In the genomic region with DNA sequence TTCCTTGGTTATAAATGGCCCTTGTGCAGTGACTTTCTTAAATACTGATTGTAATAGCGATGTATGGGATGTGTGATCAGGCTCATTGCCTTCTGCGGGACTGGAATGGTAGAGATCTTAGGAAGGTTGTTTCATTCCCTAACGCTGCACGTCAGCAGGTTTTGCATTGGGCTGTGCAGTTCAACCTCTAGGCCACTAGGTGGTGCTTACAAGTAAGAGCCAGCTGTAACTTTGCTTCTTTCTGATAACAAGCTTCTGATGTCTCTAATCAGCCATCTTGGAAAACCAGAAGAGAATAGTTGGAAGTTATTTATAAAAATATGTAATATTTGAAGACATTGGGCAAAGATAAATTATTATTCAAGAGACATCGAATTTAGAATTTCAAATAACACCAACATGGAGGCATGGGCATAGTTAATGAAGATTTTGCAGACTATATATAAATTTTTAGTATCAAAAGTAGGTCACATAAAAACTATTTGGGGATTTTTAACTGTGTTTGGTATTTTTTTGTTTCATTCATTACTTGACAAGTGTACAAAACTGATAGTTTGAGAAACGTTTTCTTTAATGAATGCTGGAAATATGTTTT, we compare ENCODE assay signal across 8 cellular contexts.
A peak's percentile ranks its signal among the peaks of the same experiment; 100 is the strongest.
DNase-seq lines count a peak whose midpoint lies in the region; ATAC-seq, FAIRE-seq and TF ChIP-seq lines count a peak whose summit lies in the region.

No MANE protein-coding gene starts in this region.

- H4K20me1 ChIP-seq in GM12878 (ENCODE audit: control insufficient read depth, insufficient read depth) (no peaks in the 10 kb centered on the region), HepG2 (ENCODE audit: insufficient read depth, low read length) (no peaks in the 10 kb centered on the region)

- no peaks in the 10 kb centered on the region for H3K27me3 ChIP-seq in GM12878 (replicated peaks in 1 of 2; ENCODE audit: control insufficient read depth in 2 of 2, insufficient read depth in 2 of 2, low read length in 1 of 2)
- H3K27me3 ChIP-seq in HepG2 (ENCODE audit: control insufficient read depth in 1 of 2, insufficient read depth in 2 of 2, low read length in 2 of 2) = no peaks in the 10 kb centered on the region
- no peaks in the 10 kb centered on the region for H3K27me3 ChIP-seq in ovary

- H3K4me3 ChIP-seq in GM12875 (ENCODE audit: low read depth, low read length) = no peak overlapping the region
- no peak overlapping the region for H3K4me3 ChIP-seq in GM12878
- no peak overlapping the region for H3K4me3 ChIP-seq in HepG2 (replicated peaks in 1 of 3; ENCODE audit: insufficient read depth in 1 of 3, low read depth in 2 of 3, low read length in 3 of 3)
- H3K4me3 ChIP-seq in ovary = no peak overlapping the region

- H3K9me3 ChIP-seq in GM12878 (replicated peaks; ENCODE audit: control insufficient read depth, insufficient read depth, low read length) (no peaks in the 10 kb centered on the region), HepG2 (ENCODE audit: low read length) (peaks cover 38% of the 10 kb centered on the region), ovary (no peaks in the 10 kb centered on the region)

- SMC1A ChIA-PET in GM12878 (lab: Charles Lee; ENCODE audit: uncharacterized antibody, unreplicated experiment) = interaction anchor here (0.7 to 1.0 kb wide), 2 partner anchors 42 to 354 kb away, joined by 3 read pairs; no protein-coding TSS in a partner anchor

- TF ChIP-seq EP300 in GM12878 (IDR thresholded peaks at IDR 0.05; ENCODE audit: borderline replicate concordance in 1 of 2, control insufficient read depth in 1 of 2, low read depth in 2 of 2, low read length in 2 of 2) (no peak), HepG2 (IDR thresholded peaks at IDR 0.05; ENCODE audit: low read depth in 2 of 2, low read length in 2 of 2) (no peak), HepG2 (CRISPR knock-in tag; IDR thresholded peaks at IDR 0.05; ENCODE audit: borderline replicate concordance) (no peak), ovary (IDR thresholded peaks at IDR 0.05) (no peak)

- DNase-seq in AG08395 (ENCODE audit: low spot score) (peak; percentile 2), NCI-H226 (peak; percentile 39), GM12878 (ENCODE audit: low read depth, low spot score) (no peak), HepG2 (ENCODE audit: low spot score) (peak; percentile 23), posterior vena cava (ENCODE audit: low spot score) (no peak), ovary (no peak)

- ATAC-seq in HG02885 (IDR thresholded peaks at IDR 0.05; ENCODE audit: poor library complexity, unreplicated experiment) (peak; percentile 100), GM12878 (peak; percentile 91), HepG2 (peak; percentile 83)

- RAD21 ChIA-PET in GM12878 (lab: Charles Lee; ENCODE audit: unreplicated experiment) = interaction anchor here (1.0 kb wide), 1 partner anchor 323 kb away, joined by 3 read pairs; no protein-coding TSS in a partner anchor

- H3K36me3 ChIP-seq in GM12878 (ENCODE audit: control insufficient read depth in 2 of 2, insufficient read depth in 2 of 2, low read length in 1 of 2) (no peaks in the 10 kb centered on the region), HepG2 (replicated peaks in 1 of 2; ENCODE audit: control insufficient read depth in 1 of 2, insufficient read depth in 2 of 2, low read length in 2 of 2) (no peaks in the 10 kb centered on the region), ovary (no peaks in the 10 kb centered on the region)

- POLR2A ChIA-PET in GM12878 (lab: Charles Lee) (no interaction called here), HepG2 (lab: Yijun Ruan, JAX) (no interaction called here)

- no TSS peak for BruUV-seq in GM12878 (replicated peaks; lab: Mats Ljungman, UMichigan)
- BruUV-seq in HepG2 (replicated peaks; lab: Mats Ljungman, UMichigan) = no TSS peak

- H3K79me2 ChIP-seq in GM12878 (ENCODE audit: control insufficient read depth, insufficient read depth, low read length) = no peaks in the 10 kb centered on the region
- no peaks in the 10 kb centered on the region for H3K79me2 ChIP-seq in HepG2 (ENCODE audit: insufficient read depth, low read length)

- no peak overlapping the region; the same call in 1 of the 2 replicates for H2AFZ ChIP-seq in GM12878 (ENCODE audit: control insufficient read depth, low read depth, low read length)
- H2AFZ ChIP-seq in HepG2 (ENCODE audit: low read length) = no peak overlapping the region

- intact Hi-C loops in GM12878 (cut with micrococcal nuclease; ENCODE audit: unreplicated experiment) (loop anchor here (10.0 kb wide), 1 partner anchor 334 kb away; no protein-coding TSS in a partner anchor), HepG2 (cut with micrococcal nuclease; ENCODE audit: unreplicated experiment) (no loop called here), posterior vena cava (cut with DNase I) (no loop called here), ovary (cut with DNase I) (no loop called here)

- FAIRE-seq in GM12878 (lab: Jason Lieb, UNC) (peak; percentile 88), HepG2 (lab: Jason Lieb, UNC) (no peak)

- no peak overlapping the region for H3K4me2 ChIP-seq in GM12878 (ENCODE audit: control insufficient read depth, insufficient read depth)
- no peak overlapping the region for H3K4me2 ChIP-seq in HepG2 (ENCODE audit: low read depth, low read length)

- CTCF ChIA-PET in GM12878 (lab: Yijun Ruan, JAX) (interaction anchor here (0.7 to 1.4 kb wide), 5 partner anchors 52 to 239 kb away, joined by 3 to 4 read pairs (median 3); no protein-coding TSS in a partner anchor), HepG2 (lab: Yijun Ruan, JAX; ENCODE audit: low intra/inter-chr PET ratio, low total read pairs) (no interaction called here)

- TF ChIP-seq CTCF in GM12875 (IDR thresholded peaks at IDR 0.05; ENCODE audit: borderline replicate concordance, insufficient read depth, low read depth, low read length) (peak; percentile 84), GM12878 (IDR thresholded peaks at IDR 0.05 in 2 of 3, conservative IDR thresholded peaks at IDR 0.05 in 1 of 3; ENCODE audit: control insufficient read depth in 2 of 3, extremely low read depth in 1 of 3, insufficient read depth in 1 of 3, low read depth in 3 of 3, low read length in 3 of 3) (peak; percentile 75 to 93 (median 82)), HepG2 (CRISPR knock-in tag; IDR thresholded peaks at IDR 0.05) (no peak), ovary (IDR thresholded peaks at IDR 0.05) (no peak)

- no peak overlapping the region for H3K9ac ChIP-seq in GM12878 (ENCODE audit: control insufficient read depth, insufficient read depth, low read length)
- H3K9ac ChIP-seq in HepG2 (ENCODE audit: insufficient read depth, low read depth, low read length) = no peak overlapping the region

- H3K27ac ChIP-seq in GM12878 (ENCODE audit: control insufficient read depth, insufficient read depth) (no peak overlapping the region), HepG2 (ENCODE audit: extremely low read length, insufficient read depth, low read length) (no peak overlapping the region), ovary (no peak overlapping the region)

- TF ChIP-seq POLR2A in GM12878 (IDR thresholded peaks at IDR 0.05; ENCODE audit: low read depth, low read length) (no peak), HepG2 (IDR thresholded peaks at IDR 0.05; ENCODE audit: insufficient read depth in 1 of 2, low read depth in 2 of 2, low read length in 2 of 2) (no peak), ovary (IDR thresholded peaks at IDR 0.05) (no peak)

- WGBS in GM12878 (ENCODE audit: insufficient coverage, insufficient replicate concordance, low lambda C conversion rate, missing lambda C conversion rate) = 16% methylated on average over 6 of the region's 6 CpGs
- WGBS in HepG2 (ENCODE audit: low lambda C conversion rate) = 0% methylated on average over 6 of the region's 6 CpGs
- 48 to 58% (median 54%) methylated on average over 6 of the region's 6 CpGs for WGBS in ovary, 3 donors

- H3K4me1 ChIP-seq in GM12878 (ENCODE audit: control insufficient read depth, insufficient read depth, low read length) (no peaks in the 10 kb centered on the region), HepG2 (ENCODE audit: insufficient read depth, low read length) (no peaks in the 10 kb centered on the region), ovary (ENCODE audit: insufficient read depth) (no peaks in the 10 kb centered on the region)

- in situ Hi-C loops in GM12878 (cut with MboI) (no loop called here), HepG2 (cut with HindIII; ENCODE audit: extremely low pct_ligation_motif_present, low pct_unique_long_range_greater_than_20kb) (no loop called here)

- TF ChIP-seq RAD21 in GM12878 (IDR thresholded peaks at IDR 0.05; ENCODE audit: insufficient read depth, low read depth, low read length) (peak; percentile 75), HepG2 (CRISPR knock-in tag; IDR thresholded peaks at IDR 0.05) (no peak)

TF ChIP-seq in GM12878, 131 proteins besides CTCF, POLR2A, EP300 and RAD21 (continues in another document):
- TF ChIP-seq CBX5 (IDR thresholded peaks at IDR 0.05; ENCODE audit: low read depth) (peak; percentile 82; the same call in 1 of the 2 replicates), GATAD2B (conservative IDR thresholded peaks at IDR 0.05; ENCODE audit: low read depth) (no peak), SMC3 (IDR thresholded peaks at IDR 0.05; ENCODE audit: borderline replicate concordance, low read length) (peak; percentile 61), FOS (IDR thresholded peaks at IDR 0.05; ENCODE audit: borderline replicate concordance, extremely low read depth, insufficient read length) (no peak)

Comparison
In these comparisons a context has a peak if more than half of its experiments do, and no peak if none do; other contexts are left out.
1. DNase-seq: peak in AG08395 (single experiment), NCI-H226 (single experiment) and HepG2 (single experiment); none in GM12878 (single experiment), posterior vena cava (single experiment) and ovary (0 of 5).
2. CTCF ChIP-seq: peak in GM12875 (single experiment) and GM12878 (3 of 3); none in HepG2 (single experiment) and ovary (0 of 3).
3. Peak in every context shown above with its lines, with median percentiles within 50 percentile points of each other: ATAC-seq.